In genomic region chr15:65184944-65185717, GRCh38 we compare ENCODE assay signal across 8 cellular contexts. TPM values are rescaled to one million over a fixed set of nuclear protein-coding genes. Genes with fewer than 3 reads are reported as not detected.
DNase-seq lines count a peak whose midpoint lies in the region; ATAC-seq and TF ChIP-seq lines count a peak whose summit lies in the region.

CLPX (minus strand) TSS chr15:65185342; CDS start chr15:65185153, 189 bp downstream.

- peaks cover under 1% of the 10 kb centered on the region for H3K36me3 ChIP-seq in smooth muscle cell (ENCODE audit: low read depth)

- no peaks in the 10 kb centered on the region for H3K27me3 Mint-ChIP-seq in activated B cell treated with CpG ODN at 0.5 μM for 24 hours
- H3K27me3 Mint-ChIP-seq in immature natural killer cell (ENCODE audit: low read depth in 3 of 3), result peaks cover 0 to 6% (median 2%) of the 10 kb centered on the region in 3 donors

- peaks cover 47% of the 10 kb centered on the region for H3K79me2 ChIP-seq in smooth muscle cell (ENCODE audit: low read depth)

- H3K9me3 Mint-ChIP-seq in activated B cell treated with CpG ODN at 0.5 μM for 24 hours, result no peaks in the 10 kb centered on the region
- no peaks in the 10 kb centered on the region for H3K9me3 Mint-ChIP-seq in immature natural killer cell

- H3K4me1 ChIP-seq in smooth muscle cell (ENCODE audit: low read depth), result peaks cover 15% of the 10 kb centered on the region

- H3K4me1 Mint-ChIP-seq in activated B cell treated with CpG ODN at 0.5 μM for 24 hours, result peaks cover 26% of the 10 kb centered on the region
- peaks cover 30 to 44% of the 10 kb centered on the region in 2 donors for H3K4me1 Mint-ChIP-seq in immature natural killer cell

- intact Hi-C loops in activated B cell treated with CpG ODN at 0.5 μM for 24 hours (cut with micrococcal nuclease), result loop anchor here (1.0 to 10.0 kb wide), 8 partner anchors 52 to 798 kb away; partner anchors contain the start of genes DPP8, PARP16, PDCD7 and RNU5B-1

- POLR2A ChIA-PET in activated B cell treated with CpG ODN at 0.5 μM for 24 hours (lab: Charles Lee), result interaction anchor here (0.5 to 5.3 kb wide), 36 partner anchors 8 to 1688 kb away, joined by 3 to 94 read pairs (median 5); partner anchors contain the start of genes DENND4A, DIS3L, DPP8 and INTS14

- H3K9me3 ChIP-seq in smooth muscle cell (replicated peaks; ENCODE audit: low read depth), result no peaks in the 10 kb centered on the region

- peak within 1 kb of the TSS; percentile 90 to 96 for H3K4me3 ChIP-seq in cardiac fibroblast (replicated peaks in 1 of 2; ENCODE audit: low read depth in 2 of 2, low read length in 2 of 2)
- H3K4me3 ChIP-seq in smooth muscle cell, result peak within 1 kb of the TSS; percentile 79

- H3K27me3 ChIP-seq in smooth muscle cell (ENCODE audit: low read depth), result no peaks in the 10 kb centered on the region

- H3K36me3 Mint-ChIP-seq in activated B cell treated with CpG ODN at 0.5 μM for 24 hours (ENCODE audit: low read depth) (peaks cover 7% of the 10 kb centered on the region), immature natural killer cell (peaks cover 0 to 4% (median 0%) of the 10 kb centered on the region in 3 donors)

- H3K27ac Mint-ChIP-seq in activated B cell treated with CpG ODN at 0.5 μM for 24 hours, result peak within 1 kb of the TSS; percentile 89
- peak within 1 kb of the TSS; percentile 91 to 97 (median 94) for H3K27ac Mint-ChIP-seq in immature natural killer cell

- peak within 1 kb of the TSS; percentile 92 for H3K9ac ChIP-seq in smooth muscle cell (ENCODE audit: low read depth)

- DNase-seq in AG08396 (ENCODE audit: low spot score), result peak; percentile 94
- peak; percentile 87 for DNase-seq in NCI-H345 (lab: John Stamatoyannopoulos, UW)
- DNase-seq in activated B cell treated with CpG ODN at 0.5 μM for 24 hours, result peak; percentile 87
- peak; percentile 92 to 98 for DNase-seq in cardiac fibroblast (ENCODE audit: low read depth in 2 of 2)
- peak; percentile 87 to 90 (median 89) for DNase-seq in immature natural killer cell
- DNase-seq in smooth muscle cell (lab: John Stamatoyannopoulos, UW; ENCODE audit: unreplicated experiment), result peak; percentile 72

- H2AFZ ChIP-seq in smooth muscle cell (ENCODE audit: low read depth), result peak within 1 kb of the TSS; percentile 88

- H3K27ac ChIP-seq in smooth muscle cell (ENCODE audit: low read depth), result peak within 1 kb of the TSS; percentile 89

- H3K4me2 ChIP-seq in smooth muscle cell, result peak within 1 kb of the TSS; percentile 92

- ATAC-seq in GM19023 (IDR thresholded peaks at IDR 0.05; ENCODE audit: unreplicated experiment) (peak; percentile 69), HG03280 (IDR thresholded peaks at IDR 0.05; ENCODE audit: unreplicated experiment) (peak; percentile 82), activated B cell treated with CpG ODN at 0.5 μM for 24 hours (ENCODE audit: low read depth) (peak; percentile 88)

- TF ChIP-seq CTCF in activated B cell treated with CpG ODN at 0.5 μM for 24 hours (IDR thresholded peaks at IDR 0.05) (no peak), cardiac fibroblast (IDR thresholded peaks at IDR 0.05; ENCODE audit: low read depth, low read length) (no peak), smooth muscle cell (IDR thresholded peaks at IDR 0.05; ENCODE audit: borderline replicate concordance, insufficient read depth, poor library complexity, severe bottlenecking) (no peak)

- H3K4me3 Mint-ChIP-seq in activated B cell treated with CpG ODN at 0.5 μM for 24 hours, result peak within 1 kb of the TSS; percentile 93
- H3K4me3 Mint-ChIP-seq in immature natural killer cell, result peak within 1 kb of the TSS; percentile 88 to 96 (median 95)

- under 1% methylated on average over 36 of the region's 67 CpGs for WGBS in smooth muscle cell (ENCODE audit: low lambda C conversion rate)

- CTCF ChIA-PET in activated B cell treated with CpG ODN at 0.5 μM for 24 hours (lab: Charles Lee), result interaction anchor here (0.5 to 1.0 kb wide), 2 partner anchors 100 to 120 kb away, joined by 3 to 4 read pairs; partner anchors contain the start of gene RNU5B-1

- peaks cover under 1% of the 10 kb centered on the region for H3F3A ChIP-seq in smooth muscle cell (ENCODE audit: low read depth)

- H4K20me1 ChIP-seq in smooth muscle cell (ENCODE audit: low read depth), result peaks cover 28% of the 10 kb centered on the region

RNA-seq across cellular contexts. Expression of gene CLPX, which starts in this region (rescaled TPM):
- total RNA-seq in activated B cell treated with CpG ODN at 0.5 μM for 24 hours (52.2 and 53.5 TPM in 2 replicates), smooth muscle cell (34.8 and 46.6 TPM in 2 replicates)
- polyA plus RNA-seq in immature natural killer cell (10 to 100 TPM; 18.5 to 36.0 (median 23.4) TPM), smooth muscle cell (21.7 and 21.8 TPM in 2 replicates)

Comparison
In these comparisons a context has a peak if more than half of its experiments do, and no peak if none do; other contexts are left out.
1. Peak in every context shown above with its lines: DNase-seq, ATAC-seq, H3K4me3 ChIP-seq and H3K27ac ChIP-seq.